ENCODE assay signal across 9 cellular contexts in the genomic region with DNA sequence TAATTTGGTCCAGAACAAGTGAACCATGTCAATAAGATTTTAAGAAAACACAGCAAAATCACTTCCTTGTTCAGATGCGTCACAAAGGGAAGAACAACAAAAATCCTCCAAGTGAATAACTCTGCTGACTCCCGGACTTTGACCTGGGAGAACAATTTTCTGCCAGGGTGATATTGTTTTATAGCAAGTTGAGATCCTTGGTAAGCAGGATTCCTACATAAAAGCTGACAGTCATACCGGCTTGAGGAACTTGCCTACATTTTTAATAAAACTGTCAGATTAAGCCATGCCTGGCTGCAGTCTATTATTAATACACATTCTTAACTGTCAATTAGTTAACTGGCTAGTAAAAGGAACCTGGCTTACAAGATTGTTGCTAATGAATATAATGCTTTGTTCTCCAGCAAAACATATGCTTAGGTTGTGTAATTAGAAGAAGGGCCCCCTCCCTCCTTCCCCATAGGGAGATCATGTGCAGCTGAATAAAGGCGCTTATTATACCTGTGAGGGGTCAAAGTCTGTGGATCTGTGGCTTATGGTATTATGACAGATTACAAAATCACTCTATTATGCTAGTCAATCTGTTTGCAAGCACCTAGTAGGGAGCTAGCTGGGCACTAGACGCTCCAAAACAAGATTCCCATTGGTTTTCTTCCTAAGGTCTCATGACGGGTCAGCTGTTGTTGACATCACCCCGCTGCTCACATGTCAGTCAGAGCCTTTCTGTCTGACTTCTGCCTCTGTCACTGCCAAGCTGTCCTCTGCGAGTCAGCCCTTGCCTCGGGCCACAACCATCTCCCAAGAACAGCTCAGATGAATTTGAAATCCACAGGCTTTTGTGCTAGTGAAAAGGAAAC. TPM values are rescaled to one million over a fixed set of nuclear protein-coding genes. Genes with fewer than 3 reads are reported as not detected.
DNase-seq lines count a peak whose midpoint lies in the region; ATAC-seq, FAIRE-seq and TF ChIP-seq lines count a peak whose summit lies in the region.
"Had no signal": no experiment of that assay in that cellular context is flagged by ENCODE, and none has a peak within 500 bp of the region (broad histone marks: within the 10 kb centered on the region; RNA-seq: fewer than 3 reads in every experiment).

No MANE protein-coding gene starts in this region.

- H3K36me3 ChIP-seq in muscle layer of duodenum (ENCODE audit: control insufficient read depth in 1 of 2, insufficient read depth in 2 of 2, low read length in 2 of 2) = no peaks in the 10 kb centered on the region

- peaks cover 2% of the 10 kb centered on the region for H3K27me3 Mint-ChIP-seq in endothelial cell (ENCODE audit: unreplicated experiment)
- peaks cover 16% of the 10 kb centered on the region for H3K27me3 Mint-ChIP-seq in T-helper 2 cell treated with Interferon-gamma antibody and Interleukin-4, amounts not matched to agents 5 μg/mL and 100 μg/mL, for 36 hours (ENCODE audit: low read depth)

- H3K4me1 ChIP-seq in muscle layer of duodenum (ENCODE audit: control insufficient read depth in 1 of 2, insufficient read depth in 2 of 2, low read length in 2 of 2) = no peaks in the 10 kb centered on the region

- FAIRE-seq in D721Med (lab: Jason Lieb, UNC) = peak; percentile 76

- peak; percentile 25 for DNase-seq in D721Med (ENCODE audit: insufficient read length, low spot score)
- DNase-seq in NCI-H748 treated with DMSO at 0.1 percent for 48 hours (lab: John Stamatoyannopoulos, UW) = peak; percentile 65
- DNase-seq in endothelial cell (ENCODE audit: low spot score) = no peak
- no peak for DNase-seq in T-helper 2 cell treated with Interferon-gamma antibody and Interleukin-4, amounts not matched to agents 5 μg/mL and 100 μg/mL, for 36 hours (ENCODE audit: low spot score)
- DNase-seq in T1000 (lab: John Stamatoyannopoulos, UW) = no peak

- no peaks in the 10 kb centered on the region for H3K27me3 ChIP-seq in muscle layer of duodenum (ENCODE audit: low read depth, low read length)

- peak overlapping the region; percentile 81 for H3K27ac ChIP-seq in muscle layer of duodenum (ENCODE audit: low read length)

- H3K36me3 Mint-ChIP-seq in endothelial cell (ENCODE audit: low read depth, unreplicated experiment) = no peaks in the 10 kb centered on the region
- H3K36me3 Mint-ChIP-seq in T-helper 2 cell treated with Interferon-gamma antibody and Interleukin-4, amounts not matched to agents 5 μg/mL and 100 μg/mL, for 36 hours (ENCODE audit: low read depth) = no peaks in the 10 kb centered on the region

- H3K4me3 ChIP-seq in muscle layer of duodenum (ENCODE audit: low read depth in 1 of 2, low read length in 2 of 2) = no peak overlapping the region
- H3K4me3 ChIP-seq: skin epidermis had no signal

- H3K27ac Mint-ChIP-seq in endothelial cell (ENCODE audit: unreplicated experiment) = peak overlapping the region; percentile 76
- H3K27ac Mint-ChIP-seq in T-helper 2 cell treated with Interferon-gamma antibody and Interleukin-4, amounts not matched to agents 5 μg/mL and 100 μg/mL, for 36 hours = no peak overlapping the region

- ATAC-seq in HG02938 (IDR thresholded peaks at IDR 0.05; ENCODE audit: unreplicated experiment) = no peak
- no peak for ATAC-seq in GM21737 (IDR thresholded peaks at IDR 0.05; ENCODE audit: unreplicated experiment)

- no peak overlapping the region for H3K4me3 Mint-ChIP-seq in endothelial cell (ENCODE audit: unreplicated experiment)
- H3K4me3 Mint-ChIP-seq in T-helper 2 cell treated with Interferon-gamma antibody and Interleukin-4, amounts not matched to agents 5 μg/mL and 100 μg/mL, for 36 hours = no peak overlapping the region

- TF ChIP-seq CTCF in D721Med (IDR thresholded peaks at IDR 0.05; ENCODE audit: insufficient read depth, missing control alignments) = no peak
- no peak for TF ChIP-seq CTCF in endothelial cell (IDR thresholded peaks at IDR 0.05; ENCODE audit: unreplicated experiment)

- H3K9me3 Mint-ChIP-seq in endothelial cell (ENCODE audit: unreplicated experiment) = no peaks in the 10 kb centered on the region
- H3K9me3 Mint-ChIP-seq in T-helper 2 cell treated with Interferon-gamma antibody and Interleukin-4, amounts not matched to agents 5 μg/mL and 100 μg/mL, for 36 hours = no peaks in the 10 kb centered on the region

- no peaks in the 10 kb centered on the region for H3K9me3 ChIP-seq in muscle layer of duodenum (ENCODE audit: control insufficient read depth in 1 of 2, low read length in 2 of 2)

- peaks cover 14% of the 10 kb centered on the region for H3K4me1 Mint-ChIP-seq in endothelial cell (ENCODE audit: unreplicated experiment)
- H3K4me1 Mint-ChIP-seq in T-helper 2 cell treated with Interferon-gamma antibody and Interleukin-4, amounts not matched to agents 5 μg/mL and 100 μg/mL, for 36 hours (ENCODE audit: low read depth) = no peaks in the 10 kb centered on the region

RNA-seq across cellular contexts. Expression of gene SEC63, which starts 44.6 kb away (rescaled TPM):
- total RNA-seq in endothelial cell (ENCODE audit: unreplicated experiment) = 120 TPM

Comparison
In these comparisons a context has a peak if more than half of its experiments do, and no peak if none do; other contexts are left out.
1. DNase-seq: peak in D721Med (single experiment) and NCI-H748 treated with DMSO at 0.1 percent for 48 hours (single experiment); none in endothelial cell (single experiment), T-helper 2 cell treated with Interferon-gamma antibody and Interleukin-4, amounts not matched to agents 5 μg/mL and 100 μg/mL, for 36 hours (single experiment) and T1000 (single experiment).